ENCODE assay signal across 17 cellular contexts in genomic region chr6:31627690-31628287, GRCh38. TPM values are rescaled to one million over a fixed set of nuclear protein-coding genes. Genes with fewer than 3 reads are reported as not detected.
DNase-seq lines count a peak whose midpoint lies in the region; ATAC-seq, FAIRE-seq and TF ChIP-seq lines count a peak whose summit lies in the region.
"Had no signal": no experiment of that assay in that cellular context is flagged by ENCODE, and none has a peak within 500 bp of the region (broad histone marks: within the 10 kb centered on the region; RNA-seq: fewer than 3 reads in every experiment).

No MANE protein-coding gene starts in this region.

- peaks cover 55% of the 10 kb centered on the region for H3F3A ChIP-seq in neural progenitor cell (ENCODE audit: low read depth)

- TF ChIP-seq EP300 in stomach (IDR thresholded peaks at IDR 0.05) = no peak

- H3K79me2 ChIP-seq in astrocyte (ENCODE audit: insufficient read depth, low read length) (peaks cover 93% of the 10 kb centered on the region), neural progenitor cell (ENCODE audit: low read depth) (peaks cover 82% of the 10 kb centered on the region)

- H2AFZ ChIP-seq in astrocyte (ENCODE audit: low read depth, low read length) (no peak overlapping the region), neural progenitor cell (replicated peaks) (no peak overlapping the region)

- CTCF ChIA-PET in activated naive CD4-positive, alpha-beta T cell treated with anti-CD3 and anti-CD28 coated beads for 36 hours (lab: Charles Lee) = no interaction called here

- H3K4me1 ChIP-seq in astrocyte (ENCODE audit: insufficient read depth, low read length) (peaks cover 3% of the 10 kb centered on the region), neural progenitor cell (peaks cover 3% of the 10 kb centered on the region), stomach (peaks cover under 1 to 13% (median 3%) of the 10 kb centered on the region in 4 donors)

- ATAC-seq in GM18505 (IDR thresholded peaks at IDR 0.05; ENCODE audit: unreplicated experiment) = no peak

- no peaks in the 10 kb centered on the region for H3K9me3 ChIP-seq in astrocyte (ENCODE audit: insufficient read depth, low read depth, low read length)
- H3K9me3 ChIP-seq in neural progenitor cell (ENCODE audit: low read depth) = no peaks in the 10 kb centered on the region
- no peaks in the 10 kb centered on the region for H3K9me3 ChIP-seq in stomach

- H3K27me3 ChIP-seq in astrocyte (ENCODE audit: insufficient read depth, low read length) = no peaks in the 10 kb centered on the region
- H3K27me3 ChIP-seq in neural progenitor cell = no peaks in the 10 kb centered on the region
- no peaks in the 10 kb centered on the region for H3K27me3 ChIP-seq in stomach

- H4K20me1 ChIP-seq in astrocyte (ENCODE audit: insufficient read depth, low read length) (peaks cover 95% of the 10 kb centered on the region), neural progenitor cell (ENCODE audit: low read depth) (peaks cover 91% of the 10 kb centered on the region)

- TF ChIP-seq CTCF in astrocyte (IDR thresholded peaks at IDR 0.05; ENCODE audit: insufficient read depth, low read depth, low read length) (no peak), neural progenitor cell (IDR thresholded peaks at IDR 0.05) (no peak), stomach (IDR thresholded peaks at IDR 0.05) (no peak)

- no peak overlapping the region for H3K4me3 Mint-ChIP-seq in activated naive CD4-positive, alpha-beta T cell treated with anti-CD3 and anti-CD28 coated beads for 36 hours
- H3K4me3 Mint-ChIP-seq in astrocyte (ENCODE audit: unreplicated experiment) (peak overlapping the region; percentile 18), neural progenitor cell (peak overlapping the region; percentile 11)

- H3K9ac ChIP-seq in astrocyte (ENCODE audit: low read length) (no peak overlapping the region), neural progenitor cell (no peak overlapping the region)
- H3K9ac ChIP-seq: KMS-11 had no signal

- H3K4me1 Mint-ChIP-seq in activated naive CD4-positive, alpha-beta T cell treated with anti-CD3 and anti-CD28 coated beads for 36 hours (ENCODE audit: low read depth) = peaks cover 11% of the 10 kb centered on the region
- H3K4me1 Mint-ChIP-seq in astrocyte (ENCODE audit: low read depth, unreplicated experiment) (peaks cover 3% of the 10 kb centered on the region), neural progenitor cell (peaks cover 2% of the 10 kb centered on the region)

- DNase-seq in activated naive CD4-positive, alpha-beta T cell treated with anti-CD3 and anti-CD28 coated beads for 36 hours = no peak
- DNase-seq in activated naive CD4-positive, alpha-beta T cell (lab: John Stamatoyannopoulos, UW) = no peak
- DNase-seq in astrocyte (ENCODE audit: low read depth) = no peak
- no peak for DNase-seq in neural progenitor cell (ENCODE audit: low spot score)
- no peak for DNase-seq in mesenteric fat pad (ENCODE audit: low spot score)
- DNase-seq in EL = no peak
- DNase-seq in stomach = no peak
- DNase-seq: DMS79 treated with DMSO at 0.1 percent for 48 hours, GF-D8, GOT3, MM.1S, NCI-H1105, NCI-H1694 treated with DMSO at 0.1 percent for 48 hours, NCI-H345 had no signal

- 94 to 98% (median 97%) methylated on average over 19 of the region's 19 CpGs for WGBS in stomach, 5 donors

- TF ChIP-seq POLR2A in GM18505 (IDR thresholded peaks at IDR 0.05; ENCODE audit: borderline replicate concordance, extremely low read depth, insufficient read depth, insufficient read length) = peak; percentile 32
- TF ChIP-seq POLR2A in stomach (IDR thresholded peaks at IDR 0.05) = no peak

- H3K4me2 ChIP-seq in astrocyte (ENCODE audit: low read length) (no peak overlapping the region), neural progenitor cell (no peak overlapping the region)
- H3K4me2 ChIP-seq: KMS-11 had no signal

- H3K27ac Mint-ChIP-seq in activated naive CD4-positive, alpha-beta T cell treated with anti-CD3 and anti-CD28 coated beads for 36 hours = peak overlapping the region; percentile 14
- H3K27ac Mint-ChIP-seq in astrocyte (ENCODE audit: unreplicated experiment) (no peak overlapping the region), neural progenitor cell (no peak overlapping the region)

- H3K27ac ChIP-seq in astrocyte (ENCODE audit: low read depth, low read length) (no peak overlapping the region), neural progenitor cell (no peak overlapping the region), stomach (no peak overlapping the region)
- H3K27ac ChIP-seq: KMS-11 had no signal

- intact Hi-C loops in activated naive CD4-positive, alpha-beta T cell treated with anti-CD3 and anti-CD28 coated beads for 36 hours (cut with micrococcal nuclease) = no loop called here
- intact Hi-C loops in stomach (cut with DNase I; ENCODE audit: low total_unique reads) = no loop called here

- H3K36me3 ChIP-seq in astrocyte (ENCODE audit: insufficient read depth, low read length) (peaks cover 58% of the 10 kb centered on the region), neural progenitor cell (peaks cover 36% of the 10 kb centered on the region), stomach (peaks cover 95 to 100% (median 99%) of the 10 kb centered on the region in 4 donors)

- no peaks in the 10 kb centered on the region for H3K9me3 Mint-ChIP-seq in activated naive CD4-positive, alpha-beta T cell treated with anti-CD3 and anti-CD28 coated beads for 36 hours
- H3K9me3 Mint-ChIP-seq in astrocyte (ENCODE audit: unreplicated experiment) (no peaks in the 10 kb centered on the region), neural progenitor cell (no peaks in the 10 kb centered on the region)

- no peak for FAIRE-seq in astrocyte (lab: Jason Lieb, UNC)
- FAIRE-seq: A204.1 had no signal

- H3K27me3 Mint-ChIP-seq in activated naive CD4-positive, alpha-beta T cell treated with anti-CD3 and anti-CD28 coated beads for 36 hours (ENCODE audit: low read depth) = no peaks in the 10 kb centered on the region
- H3K27me3 Mint-ChIP-seq in astrocyte (ENCODE audit: low read depth, unreplicated experiment) (no peaks in the 10 kb centered on the region), neural progenitor cell (ENCODE audit: insufficient read depth, low read depth) (peaks cover 13% of the 10 kb centered on the region)

- H3K36me3 Mint-ChIP-seq in activated naive CD4-positive, alpha-beta T cell treated with anti-CD3 and anti-CD28 coated beads for 36 hours (ENCODE audit: low read depth) = peaks cover 80% of the 10 kb centered on the region
- H3K36me3 Mint-ChIP-seq in astrocyte (ENCODE audit: low read depth, unreplicated experiment) (peaks cover 41% of the 10 kb centered on the region), neural progenitor cell (peaks cover 65% of the 10 kb centered on the region)

- H3K4me3 ChIP-seq in astrocyte (ENCODE audit: insufficient read depth, low read depth, low read length) (no peak overlapping the region), neural progenitor cell (no peak overlapping the region), stomach (no peak overlapping the region)

RNA-seq across cellular contexts. Expression of gene PRRC2A, which starts 7.3 kb away (rescaled TPM):
- total RNA-seq in activated naive CD4-positive, alpha-beta T cell treated with anti-CD3 and anti-CD28 coated beads for 36 hours = 100 to 1,000 TPM; 283 to 304 TPM
- total RNA-seq in astrocyte (180 and 188 TPM in 2 replicates), neural progenitor cell (ENCODE audit: low replicate concordance) (55.5 and 138 TPM in 2 replicates), mesenteric fat pad (162 TPM), stomach (100 to 1,000 TPM in 3 of 5 donors, 10 to 100 TPM in 2; 49.4 to 125 (median 107) TPM)
- polyA plus RNA-seq in stomach = 100 to 1,000 TPM in 1 of 3 donors, 10 to 100 TPM in 2; 56.4 to 109 (median 80.8) TPM

RNA-seq across cellular contexts. Expression of gene AIF1, which starts 12.8 kb away (rescaled TPM):
- 100 to 1,000 TPM; 120 to 129 TPM for total RNA-seq in activated naive CD4-positive, alpha-beta T cell treated with anti-CD3 and anti-CD28 coated beads for 36 hours
- total RNA-seq in astrocyte (not detected in 2 replicates), neural progenitor cell (ENCODE audit: low replicate concordance) (not detected in 2 replicates), mesenteric fat pad (60.1 TPM), stomach (10 to 100 TPM in 2 of 5 donors, 1 to 10 TPM in 2, not detected in 1; 3.2 to 38.3 (median 15.6) TPM)
- 10 to 100 TPM; 28.2 to 74.2 (median 68.7) TPM for polyA plus RNA-seq in stomach

RNA-seq across cellular contexts. Expression of gene BAG6, which starts 24.7 kb away (rescaled TPM):
- total RNA-seq in activated naive CD4-positive, alpha-beta T cell treated with anti-CD3 and anti-CD28 coated beads for 36 hours = 100 to 1,000 TPM; 286 to 295 TPM
- 233 and 247 TPM in 2 replicates for total RNA-seq in astrocyte
- total RNA-seq in neural progenitor cell (ENCODE audit: low replicate concordance) = 171 and 310 TPM in 2 replicates
- total RNA-seq in mesenteric fat pad = 229 TPM
- total RNA-seq in stomach = 100 to 1,000 TPM; 111 to 169 (median 141) TPM
- 100 to 1,000 TPM; 157 to 287 (median 180) TPM for polyA plus RNA-seq in stomach

RNA-seq across cellular contexts. Expression of gene APOM, which starts 27.9 kb away (rescaled TPM):
- 1 to 10 TPM; 2.6 to 3.7 TPM for total RNA-seq in activated naive CD4-positive, alpha-beta T cell treated with anti-CD3 and anti-CD28 coated beads for 36 hours
- total RNA-seq in astrocyte (0.89 and 1.2 TPM in 2 replicates), neural progenitor cell (ENCODE audit: low replicate concordance) (2.6 and 4.2 TPM in 2 replicates), mesenteric fat pad (3.3 TPM), stomach (1 to 10 TPM in 2 of 5 donors, not detected in 3; 1.3 to 1.9 TPM)
- 10 to 100 TPM in 1 of 3 donors, 1 to 10 TPM in 2; 6.4 to 14.2 (median 6.5) TPM for polyA plus RNA-seq in stomach

RNA-seq across cellular contexts. Expression of gene C6orf47, which starts 32.8 kb away (rescaled TPM):
- 1 to 10 TPM; 8.8 to 9.0 TPM for total RNA-seq in activated naive CD4-positive, alpha-beta T cell treated with anti-CD3 and anti-CD28 coated beads for 36 hours
- 14.7 and 15.5 TPM in 2 replicates for total RNA-seq in astrocyte
- 14.6 and 17.1 TPM in 2 replicates for total RNA-seq in neural progenitor cell (ENCODE audit: low replicate concordance)
- total RNA-seq in mesenteric fat pad = 21.6 TPM
- 10 to 100 TPM; 12.8 to 44.9 (median 32.0) TPM for total RNA-seq in stomach
- 10 to 100 TPM; 10.5 to 16.0 (median 13.0) TPM for polyA plus RNA-seq in stomach
